15 cellular contexts compared by ENCODE assay signal in the genomic region with DNA sequence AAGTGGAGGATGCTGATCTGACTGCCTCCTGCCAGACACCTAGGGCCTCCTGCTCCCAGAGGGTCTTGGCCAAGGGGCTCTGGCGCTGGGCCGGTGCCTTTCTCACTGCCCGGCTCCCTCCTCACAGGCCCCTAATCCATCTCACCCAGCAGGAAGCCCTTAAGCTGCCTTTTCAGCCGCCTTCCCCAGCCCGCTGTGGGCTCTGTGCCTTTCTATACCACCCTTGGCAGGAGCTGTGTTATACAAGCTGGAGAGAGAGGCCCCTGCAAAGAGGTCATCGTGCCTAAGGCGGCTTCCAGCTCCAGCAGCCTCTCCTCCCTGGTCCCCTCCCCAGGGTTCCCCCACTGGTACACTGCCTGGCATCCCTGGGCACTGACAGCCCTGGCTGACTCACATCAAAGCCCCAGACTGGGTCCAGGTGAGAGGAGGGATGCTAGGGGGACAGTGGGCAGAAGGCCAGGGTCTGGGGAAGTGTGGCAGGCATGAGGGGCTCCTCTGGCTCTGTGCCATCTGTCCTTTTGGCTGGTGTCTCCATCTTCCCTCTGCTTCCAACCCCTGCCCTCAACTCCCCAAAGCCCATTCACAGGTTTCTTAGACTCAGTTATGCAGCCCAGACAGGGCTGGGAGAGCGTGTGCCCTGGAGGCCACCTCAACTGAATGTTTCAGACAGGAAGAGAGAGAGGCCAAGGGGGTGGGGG. TPM values are rescaled to one million over a fixed set of nuclear protein-coding genes. Genes with fewer than 3 reads are reported as not detected.
DNase-seq lines count a peak whose midpoint lies in the region; ATAC-seq, FAIRE-seq and TF ChIP-seq lines count a peak whose summit lies in the region.
"Had no signal": no experiment of that assay in that cellular context is flagged by ENCODE, and none has a peak within 500 bp of the region (broad histone marks: within the 10 kb centered on the region; RNA-seq: fewer than 3 reads in every experiment).

No MANE protein-coding gene starts in this region.

- H3K27me3 ChIP-seq in GM23248 (replicated peaks; ENCODE audit: insufficient read depth) = no peaks in the 10 kb centered on the region

- FAIRE-seq in D721Med (lab: Jason Lieb, UNC) = no peak
- FAIRE-seq: RCC 7860 had no signal

- no peaks in the 10 kb centered on the region for H3K9me2 ChIP-seq in GM23248 (ENCODE audit: insufficient read depth)

- H3K4me1 ChIP-seq in GM23248 (ENCODE audit: insufficient read depth) = peaks cover 49% of the 10 kb centered on the region

- H3K9me3 ChIP-seq in GM23248 (ENCODE audit: low read depth) = no peaks in the 10 kb centered on the region
- H3K9me3 ChIP-seq: left lung, neutrophil had no signal

- H3K27ac ChIP-seq in GM23248 = peak overlapping the region; percentile 85; the same call in 1 of the 2 replicates
- H3K27ac ChIP-seq: epithelial cell of prostate, neutrophil had no signal

- in situ Hi-C loops in GM23248 (cut with MboI) = loop anchor here (25.0 kb wide), 1 partner anchor 330 kb away; a partner anchor contains a TSS

- no peak overlapping the region for H2AFZ ChIP-seq in GM23248

- no peak overlapping the region for H3K4me2 ChIP-seq in GM23248 (ENCODE audit: unreplicated experiment)

- H3F3A ChIP-seq in GM23248 (ENCODE audit: insufficient read depth) = peaks cover 26% of the 10 kb centered on the region

- no peaks in the 10 kb centered on the region for H3K79me2 ChIP-seq in GM23248 (ENCODE audit: insufficient read depth)

- TF ChIP-seq CTCF in D721Med (IDR thresholded peaks at IDR 0.05; ENCODE audit: insufficient read depth, missing control alignments) = no peak

- ATAC-seq in GM19395 (IDR thresholded peaks at IDR 0.05; ENCODE audit: unreplicated experiment) = no peak
- ATAC-seq: T-helper 17 cell had no signal

- H3K9ac ChIP-seq in GM23248 = no peak overlapping the region

- no peak for DNase-seq in GM23248
- peak; percentile 28 for DNase-seq in NCI-H1092 (lab: John Stamatoyannopoulos, UW)
- peak; percentile 89 for DNase-seq in ecto neural progenitor cell (ENCODE audit: low spot score)
- peak; percentile 78 for DNase-seq in retina
- DNase-seq in D721Med (ENCODE audit: insufficient read length, low spot score) = no peak
- DNase-seq in NCI-H1436 treated with DMSO at 0.1 percent for 48 hours (lab: John Stamatoyannopoulos, UW) = no peak
- DNase-seq: activated CD4-positive, alpha-beta T cell treated with anti-CD3 and anti-CD28 coated beads, Interleukin-2, amount 10 ng/mL, durations not matched to agents 7 days and 5 days; activated gamma-delta T cell; COR-L47; left lung; T-helper 17 cell had no signal

- H3K4me3 ChIP-seq in GM23248 = no peak overlapping the region
- H3K4me3 ChIP-seq: left lung had no signal

- H3K36me3 ChIP-seq in GM23248 (ENCODE audit: low read depth) = no peaks in the 10 kb centered on the region
- H3K36me3 ChIP-seq: left lung, neutrophil had no signal

- WGBS in GM23248 (ENCODE audit: low coverage in 1 of 2, low lambda C conversion rate in 2 of 2, missing lambda C conversion rate in 2 of 2), 2 experiments = 68 to 69% methylated on average over 8 of the region's 8 CpGs

- no peaks in the 10 kb centered on the region for H4K20me1 ChIP-seq in GM23248 (ENCODE audit: insufficient read depth)

RNA-seq across cellular contexts. Expression of a gene that starts 15.3 kb away (rescaled TPM):
- total RNA-seq in GM23248 (2014; rRNA removed; shearing (Covaris generic)) = 13.4 and 21.4 TPM in 2 replicates
- polyA plus RNA-seq in GM23248 (2016; fragmentation: Nextera tagmentation; extraction: Ambion mirVana) = 6.3 and 7.1 TPM in 2 replicates

RNA-seq across cellular contexts. Expression of a gene that starts 38.8 kb away (rescaled TPM):
- 18.0 and 24.7 TPM in 2 replicates for total RNA-seq in GM23248 (2014; rRNA removed; shearing (Covaris generic))
- 28.4 and 29.4 TPM in 2 replicates for polyA plus RNA-seq in GM23248 (2016; fragmentation: Nextera tagmentation; extraction: Ambion mirVana)

Comparison
In these comparisons a context has a peak if more than half of its experiments do, and no peak if none do; other contexts are left out.
1. DNase-seq: peak in NCI-H1092 (single experiment), ecto neural progenitor cell (single experiment) and retina (single experiment); none in GM23248 (single experiment), D721Med (single experiment) and NCI-H1436 treated with DMSO at 0.1 percent for 48 hours (single experiment).